In the genomic region with DNA sequence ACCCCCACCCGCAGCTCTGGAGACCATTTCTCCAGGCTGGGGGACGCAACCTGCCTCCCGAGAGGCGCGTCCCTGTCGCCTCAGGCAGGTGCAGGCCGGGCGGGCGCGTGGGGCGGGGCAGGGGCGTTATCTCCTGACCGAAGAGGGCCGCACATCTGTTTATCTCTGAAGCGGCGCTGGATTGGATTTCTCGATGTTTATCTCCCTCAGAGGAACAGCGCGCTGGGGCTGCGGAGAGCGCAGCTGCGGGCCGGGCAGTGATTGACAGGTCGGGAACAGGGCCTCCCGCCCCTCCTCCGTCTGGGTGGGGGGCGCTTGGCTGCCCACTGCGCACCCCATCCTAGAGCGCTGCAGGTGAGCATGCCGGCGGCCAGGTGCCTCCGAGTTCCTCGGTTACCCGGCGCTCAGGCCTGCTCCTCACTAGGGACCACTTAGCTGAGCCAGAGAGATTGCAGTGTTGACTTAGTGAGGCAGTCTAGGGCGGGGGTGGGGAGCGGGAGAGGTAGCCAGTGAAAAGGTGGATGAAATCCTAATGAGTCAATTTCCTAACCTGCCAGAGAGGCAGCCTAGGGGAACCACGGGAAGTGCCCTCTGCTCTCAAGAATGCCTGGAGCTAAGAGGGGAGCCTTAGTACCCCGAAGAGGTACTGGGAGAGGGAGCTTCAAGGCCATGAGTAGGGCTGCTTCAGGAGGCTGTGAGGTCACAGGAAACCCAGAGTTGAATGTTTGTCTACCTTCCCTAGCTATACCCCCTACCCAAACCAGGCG, we compare ENCODE assay signal across 13 cellular contexts. TPM values are rescaled to one million over a fixed set of nuclear protein-coding genes. Genes with fewer than 3 reads are reported as not detected.
DNase-seq lines count a peak whose midpoint lies in the region; ATAC-seq and TF ChIP-seq lines count a peak whose summit lies in the region.
"Had no signal": no experiment of that assay in that cellular context is flagged by ENCODE, and none has a peak within 500 bp of the region (broad histone marks: within the 10 kb centered on the region; RNA-seq: fewer than 3 reads in every experiment).

No MANE protein-coding gene starts in this region.

- peak; percentile 64 for ATAC-seq in PC-3
- ATAC-seq in HG03439 (IDR thresholded peaks at IDR 0.05; ENCODE audit: unreplicated experiment), result no peak
- ATAC-seq in HG03457 (IDR thresholded peaks at IDR 0.05; ENCODE audit: unreplicated experiment), result no peak

- H3F3A ChIP-seq in PC-3 (ENCODE audit: low read length, unreplicated experiment), result no peaks in the 10 kb centered on the region

- no peak overlapping the region for H3K4me3 ChIP-seq in PC-3 (ENCODE audit: low read length)
- H3K4me3 ChIP-seq: cardiac muscle cell had no signal

- H3K4me1 ChIP-seq in PC-3 (ENCODE audit: insufficient read depth, low read length), result peaks cover 47% of the 10 kb centered on the region

- no peaks in the 10 kb centered on the region for H4K20me1 ChIP-seq in PC-3 (ENCODE audit: low read length)

- H3K79me2 ChIP-seq in PC-3 (ENCODE audit: low read length), result no peaks in the 10 kb centered on the region

- no peak overlapping the region for H2AFZ ChIP-seq in PC-3 (ENCODE audit: low read length)

- no peak overlapping the region for H3K9ac ChIP-seq in PC-3 (ENCODE audit: low read length)

- TF ChIP-seq CTCF in PC-3 (conservative IDR thresholded peaks at IDR 0.05; ENCODE audit: low read depth, low read length) (no peak), GM13976 (IDR thresholded peaks at IDR 0.05; ENCODE audit: borderline replicate concordance, control extremely low read depth, extremely low read depth, insufficient read depth, missing control alignments) (no peak)

- H3K4me2 ChIP-seq in PC-3 (ENCODE audit: low read length), result peak overlapping the region; percentile 63

- DNase-seq in DMS 273 treated with DMSO at 0.1 percent for 48 hours (lab: John Stamatoyannopoulos, UW), result peak; percentile 60
- DNase-seq in NCI-H128 (lab: John Stamatoyannopoulos, UW; ENCODE audit: unreplicated experiment), result peak; percentile 81
- DNase-seq in PC-3, result peak; percentile 80
- peak; percentile 30 for DNase-seq in kidney glomerular epithelial cell (lab: John Stamatoyannopoulos, UW)
- DNase-seq in GM13976 (ENCODE audit: low spot score), result no peak
- DNase-seq in COLO829 (ENCODE audit: low spot score), result no peak
- DNase-seq: activated T-cell treated with anti-CD3 and anti-CD28 coated beads, Interleukin-2, amount 50 U/mL, for 4 hours; AML-193; substantia nigra; T-helper 9 cell had no signal

- H3K9me3 ChIP-seq in PC-3 (ENCODE audit: low read length), result no peaks in the 10 kb centered on the region

- intact Hi-C loops in PC-3 (cut with micrococcal nuclease), result no loop called here

- in situ Hi-C loops in GM13976 (cut with MboI; ENCODE audit: low sequenced_read_pairs, unreplicated experiment), result no loop called here

- no peaks in the 10 kb centered on the region for H3K9me2 ChIP-seq in PC-3 (replicated peaks; ENCODE audit: low read length)

- peak overlapping the region; percentile 87 for H3K27ac ChIP-seq in PC-3 (ENCODE audit: low read length)
- H3K27ac ChIP-seq: cardiac muscle cell had no signal

- H3K27me3 ChIP-seq in PC-3 (ENCODE audit: low read length), result no peaks in the 10 kb centered on the region

- POLR2A ChIA-PET in PC-3 (lab: Charles Lee; ENCODE audit: unreplicated experiment), result no interaction called here

- CTCF ChIA-PET in PC-3 (lab: Charles Lee), result no interaction called here

- H3K36me3 ChIP-seq in PC-3 (ENCODE audit: low read depth, low read length), result no peaks in the 10 kb centered on the region
- H3K36me3 ChIP-seq: cardiac muscle cell had no signal

- no TSS peak for BruUV-seq in PC-3 (replicated peaks; lab: Mats Ljungman, UMichigan)

RNA-seq across cellular contexts. Expression of gene TIFAB, which starts 39.6 kb away (rescaled TPM):
- total RNA-seq in PC-3 (2014; rRNA removed), result not detected in 2 replicates
- total RNA-seq: activated T-cell treated with anti-CD3 and anti-CD28 coated beads, Interleukin-2, amount 50 U/mL, for 4 hours; cardiac muscle cell had no signal

RNA-seq across cellular contexts. Expression of gene NEUROG1, which starts 44.0 kb away (rescaled TPM):
- total RNA-seq in PC-3 (2014; rRNA removed), result not detected in 2 replicates
- total RNA-seq: activated T-cell treated with anti-CD3 and anti-CD28 coated beads, Interleukin-2, amount 50 U/mL, for 4 hours; cardiac muscle cell had no signal

RNA-seq across cellular contexts. Expression of gene DCANP1, which starts 44.6 kb away (rescaled TPM):
- total RNA-seq in PC-3 (2014; rRNA removed), result not detected in 2 replicates
- total RNA-seq: activated T-cell treated with anti-CD3 and anti-CD28 coated beads, Interleukin-2, amount 50 U/mL, for 4 hours; cardiac muscle cell had no signal

Comparison
In these comparisons a context has a peak if more than half of its experiments do, and no peak if none do; other contexts are left out.
1. DNase-seq: peak in DMS 273 treated with DMSO at 0.1 percent for 48 hours (single experiment), NCI-H128 (single experiment), PC-3 (single experiment) and kidney glomerular epithelial cell (single experiment); none in GM13976 (single experiment) and COLO829 (single experiment).